In the genomic region with DNA sequence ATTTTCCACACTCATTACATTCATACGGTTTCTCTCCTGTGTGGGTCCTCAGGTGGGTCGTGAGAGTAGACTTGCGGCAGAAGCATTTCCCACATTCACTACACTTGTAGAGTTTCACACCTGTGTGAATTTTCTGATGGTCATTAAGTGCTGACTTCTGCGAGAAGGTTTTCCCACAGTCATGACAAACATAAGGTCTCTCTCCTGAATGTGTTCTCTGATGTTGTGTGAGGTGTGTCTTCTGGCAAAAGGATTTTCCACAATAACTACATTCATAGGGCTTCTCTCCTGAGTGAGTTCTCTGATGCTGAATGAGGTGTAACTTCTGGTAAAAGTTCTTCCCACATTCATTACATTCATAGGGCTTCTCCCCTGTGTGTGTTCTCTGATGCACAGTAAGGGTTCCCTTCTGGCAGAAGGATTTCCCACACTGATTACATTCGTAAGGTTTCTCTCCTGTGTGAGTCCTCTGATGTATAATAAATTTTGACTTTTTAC, we compare ENCODE assay signal across 13 cellular contexts. TPM values are rescaled to one million over a fixed set of nuclear protein-coding genes. Genes with fewer than 3 reads are reported as not detected.
DNase-seq lines count a peak whose midpoint lies in the region; FAIRE-seq and TF ChIP-seq lines count a peak whose summit lies in the region.
"Had no signal": no experiment of that assay in that cellular context is flagged by ENCODE, and none has a peak within 500 bp of the region (broad histone marks: within the 10 kb centered on the region; RNA-seq: fewer than 3 reads in every experiment).

No MANE protein-coding gene starts in this region.

- peaks cover 26% of the 10 kb centered on the region for H3F3A ChIP-seq in neural progenitor cell (ENCODE audit: low read depth)

- H3K9me3 ChIP-seq in endothelial cell of umbilical vein (replicated peaks; ENCODE audit: control insufficient read depth, insufficient read depth, low read length) (peaks cover 50% of the 10 kb centered on the region), neural progenitor cell (ENCODE audit: low read depth) (peaks cover 87% of the 10 kb centered on the region)

- no peak overlapping the region for H3K27ac Mint-ChIP-seq in neural progenitor cell
- H3K27ac Mint-ChIP-seq: T-cell had no signal

- H4K20me1 ChIP-seq in endothelial cell of umbilical vein (replicated peaks; ENCODE audit: control insufficient read depth, extremely low read depth, insufficient read depth, low read length) (no peaks in the 10 kb centered on the region), neural progenitor cell (ENCODE audit: low read depth) (no peaks in the 10 kb centered on the region)

- peaks cover 7% of the 10 kb centered on the region for H3K27me3 Mint-ChIP-seq in neural progenitor cell (ENCODE audit: insufficient read depth, low read depth)
- H3K27me3 Mint-ChIP-seq: T-cell had no signal

- no TSS peak for BruUV-seq in endothelial cell of umbilical vein (replicated peaks; lab: Mats Ljungman, UMichigan)

- H3K4me1 ChIP-seq in endothelial cell of umbilical vein (ENCODE audit: control insufficient read depth, extremely low read depth, insufficient read depth, low read length) (no peaks in the 10 kb centered on the region), neural progenitor cell (no peaks in the 10 kb centered on the region)
- H3K4me1 ChIP-seq: heart left ventricle had no signal

- no peaks in the 10 kb centered on the region for H3K4me1 Mint-ChIP-seq in neural progenitor cell
- H3K4me1 Mint-ChIP-seq: T-cell had no signal

- POLR2A ChIA-PET in endothelial cell of umbilical vein (lab: Charles Lee) = no interaction called here

- no peak overlapping the region for H2AFZ ChIP-seq in endothelial cell of umbilical vein (ENCODE audit: low read depth, low read length)
- no peak overlapping the region for H2AFZ ChIP-seq in neural progenitor cell (replicated peaks)

- H3K9me3 Mint-ChIP-seq in neural progenitor cell = peaks cover 6% of the 10 kb centered on the region

- no peak for TF ChIP-seq POLR2A in endothelial cell of umbilical vein (IDR thresholded peaks at IDR 0.05; ENCODE audit: low read depth, low read length)

- TF ChIP-seq CTCF in endothelial cell of umbilical vein (IDR thresholded peaks at IDR 0.05; ENCODE audit: extremely low read depth in 1 of 2, insufficient read depth in 1 of 2, low read depth in 1 of 2, low read length in 2 of 2) (no peak), neural progenitor cell (IDR thresholded peaks at IDR 0.05) (no peak)

- dilution Hi-C loops in endothelial cell of umbilical vein (cut with MboI; ENCODE audit: extremely low pct_ligation_motif_present, low sequenced_read_pairs) = no loop called here

- peaks cover 79% of the 10 kb centered on the region for H3K36me3 Mint-ChIP-seq in neural progenitor cell

- H3K27me3 ChIP-seq in endothelial cell of umbilical vein (ENCODE audit: control insufficient read depth in 2 of 2, insufficient read depth in 2 of 2, low read length in 2 of 2) (no peaks in the 10 kb centered on the region), neural progenitor cell (no peaks in the 10 kb centered on the region)
- H3K27me3 ChIP-seq: heart left ventricle had no signal

- intact Hi-C loops in endothelial cell of umbilical vein (cut with micrococcal nuclease) (no loop called here), posterior vena cava (cut with DNase I) (no loop called here)

- no peaks in the 10 kb centered on the region for H3K9me1 ChIP-seq in endothelial cell of umbilical vein (replicated peaks; ENCODE audit: control insufficient read depth, extremely low read depth, insufficient read depth, low read length)

- H3K4me2 ChIP-seq in endothelial cell of umbilical vein (ENCODE audit: insufficient read depth, low read length) (no peak overlapping the region), neural progenitor cell (no peak overlapping the region)

- FAIRE-seq in endothelial cell of umbilical vein (lab: Jason Lieb, UNC) = no peak

- no peak overlapping the region for H3K4me3 Mint-ChIP-seq in neural progenitor cell
- H3K4me3 Mint-ChIP-seq: T-cell had no signal

- H3K36me3 ChIP-seq in endothelial cell of umbilical vein (ENCODE audit: control insufficient read depth in 2 of 2, extremely low read depth in 1 of 2, insufficient read depth in 2 of 2, low read length in 2 of 2) = peaks cover 49 to 57% of the 10 kb centered on the region in 2 experiments
- peaks cover 97% of the 10 kb centered on the region for H3K36me3 ChIP-seq in neural progenitor cell

- H3K79me2 ChIP-seq in endothelial cell of umbilical vein (ENCODE audit: control insufficient read depth, insufficient read depth, low read length) (no peaks in the 10 kb centered on the region), neural progenitor cell (ENCODE audit: low read depth) (no peaks in the 10 kb centered on the region)

- H3K27ac ChIP-seq in endothelial cell of umbilical vein (ENCODE audit: insufficient read depth, low read depth, low read length) (no peak overlapping the region), neural progenitor cell (no peak overlapping the region)
- H3K27ac ChIP-seq: heart left ventricle had no signal

- CTCF ChIA-PET in endothelial cell of umbilical vein (lab: Charles Lee) = no interaction called here

- DNase-seq in DMS53 (lab: John Stamatoyannopoulos, UW) (peak; percentile 73), DMS53 treated with DMSO at 0.1 percent for 48 hours (lab: John Stamatoyannopoulos, UW; ENCODE audit: unreplicated experiment) (no peak), NAMALWA (ENCODE audit: low spot score) (peak; percentile 43), endothelial cell of umbilical vein (ENCODE audit: low read depth, low spot score) (peak; percentile 8), neural progenitor cell (ENCODE audit: low spot score) (no peak), NCI-H1105 (lab: John Stamatoyannopoulos, UW) (no peak), SIG-M5 treated with dmso at 0.1 percent for 504 hours (lab: John Stamatoyannopoulos, UW; ENCODE audit: unreplicated experiment) (no peak), posterior vena cava (ENCODE audit: low spot score) (no peak)
- DNase-seq: 8988T; caudate nucleus; heart left ventricle; NK-92 treated with Interleukin-12 subunit alpha and Interleukin-12 subunit beta, amount 100 ng/mL, for 24 hours; T-cell had no signal

- H3K4me3 ChIP-seq in endothelial cell of umbilical vein (replicated peaks in 1 of 3; ENCODE audit: insufficient read depth in 1 of 3, low read depth in 1 of 3, low read length in 3 of 3) (no peak overlapping the region), neural progenitor cell (peak overlapping the region; percentile 18)
- H3K4me3 ChIP-seq: heart left ventricle had no signal

- no peak overlapping the region for H3K9ac ChIP-seq in endothelial cell of umbilical vein (replicated peaks; ENCODE audit: extremely low read depth, insufficient read depth, low read length)
- no peak overlapping the region for H3K9ac ChIP-seq in neural progenitor cell

TF ChIP-seq in endothelial cell of umbilical vein, 7 proteins besides CTCF, POLR2A, EP300 and RAD21:
- no peak for TF ChIP-seq GATA2 (IDR thresholded peaks at IDR 0.05; ENCODE audit: insufficient read depth, insufficient read length, low read depth, low read length)
- TF ChIP-seq JUN (IDR thresholded peaks at IDR 0.05; ENCODE audit: borderline replicate concordance, insufficient read depth, insufficient read length, low read depth) = no peak
- no peak for TF ChIP-seq EZH2 (IDR thresholded peaks at IDR 0.05; ENCODE audit: borderline replicate concordance, low read depth, low read length, severe bottlenecking)
- TF ChIP-seq MYC (IDR thresholded peaks at IDR 0.05; ENCODE audit: low read depth, low read length) = no peak
- no peak for TF ChIP-seq POLR2AphosphoS5 (IDR thresholded peaks at IDR 0.05; ENCODE audit: insufficient read depth, low read depth, low read length)
- TF ChIP-seq, protein P1, sequence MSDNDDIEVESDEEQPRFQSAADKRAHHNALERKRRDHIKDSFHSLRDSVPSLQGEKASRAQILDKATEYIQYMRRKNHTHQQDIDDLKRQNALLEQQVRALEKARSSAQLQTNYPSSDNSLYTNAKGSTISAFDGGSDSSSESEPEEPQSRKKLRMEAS (IDR thresholded peaks at IDR 0.05; ENCODE audit: insufficient read depth, insufficient read length) = no peak
- no peak for TF ChIP-seq FOS (IDR thresholded peaks at IDR 0.05; ENCODE audit: borderline replicate concordance, insufficient read depth, low read length)

RNA-seq across cellular contexts. Expression of a gene that starts 15.1 kb away (rescaled TPM):
- 13.4 TPM in 2 replicates for total RNA-seq in endothelial cell of umbilical vein
- 5.0 and 5.3 TPM in 2 replicates for polyA plus RNA-seq in endothelial cell of umbilical vein
- polyA plus RNA-seq in endothelial cell of umbilical vein (2011; cell fraction: cytosol; rRNA removed) = 4.4 and 5.4 TPM in 2 replicates
- 26.7 and 34.7 TPM in 2 replicates for polyA plus RNA-seq in endothelial cell of umbilical vein (2011; cell fraction: nucleus; rRNA removed)
- 5.8 and 7.6 TPM in 2 replicates for polyA plus RNA-seq in endothelial cell of umbilical vein (2012)
- polyA minus RNA-seq in endothelial cell of umbilical vein = 9.6 and 10.9 TPM in 2 replicates
- polyA minus RNA-seq in endothelial cell of umbilical vein (2011; cell fraction: cytosol; rRNA and poly(A)+ RNA removed) = 15.2 TPM
- 15.1 and 21.1 TPM in 2 replicates for polyA minus RNA-seq in endothelial cell of umbilical vein (2011; cell fraction: nucleus; rRNA and poly(A)+ RNA removed)
- total RNA-seq in neural progenitor cell (ENCODE audit: low replicate concordance) = 30.1 and 36.6 TPM in 2 replicates
- total RNA-seq in posterior vena cava = 10 to 100 TPM; 22.6 to 25.0 TPM

RNA-seq across cellular contexts. Expression of a gene that starts 54.5 kb away (rescaled TPM):
- total RNA-seq in endothelial cell of umbilical vein (21.2 and 23.8 TPM in 2 replicates), neural progenitor cell (ENCODE audit: low replicate concordance) (2.2 and 21.6 TPM in 2 replicates), posterior vena cava (10 to 100 TPM; 16.1 to 22.5 TPM)
- 7.7 and 9.5 TPM in 2 replicates for polyA plus RNA-seq in endothelial cell of umbilical vein
- 4.8 and 5.4 TPM in 2 replicates for polyA plus RNA-seq in endothelial cell of umbilical vein (2011; cell fraction: cytosol; rRNA removed)
- polyA plus RNA-seq in endothelial cell of umbilical vein (2011; cell fraction: nucleus; rRNA removed) = 25.5 and 30.1 TPM in 2 replicates
- 8.7 and 10.7 TPM in 2 replicates for polyA plus RNA-seq in endothelial cell of umbilical vein (2012)
- polyA minus RNA-seq in endothelial cell of umbilical vein = 7.0 and 12.7 TPM in 2 replicates
- 5.9 TPM for polyA minus RNA-seq in endothelial cell of umbilical vein (2011; cell fraction: cytosol; rRNA and poly(A)+ RNA removed)
- 6.1 and 9.9 TPM in 2 replicates for polyA minus RNA-seq in endothelial cell of umbilical vein (2011; cell fraction: nucleus; rRNA and poly(A)+ RNA removed)

Comparison
In these comparisons a context has a peak if more than half of its experiments do, and no peak if none do; other contexts are left out.
1. DNase-seq: peak in DMS53 (single experiment), NAMALWA (single experiment) and endothelial cell of umbilical vein (single experiment); none in DMS53 treated with DMSO at 0.1 percent for 48 hours (single experiment), neural progenitor cell (single experiment), NCI-H1105 (single experiment), SIG-M5 treated with dmso at 0.1 percent for 504 hours (single experiment) and posterior vena cava (single experiment).